In genomic region chr4:151098191-151098590, GRCh38 we compare ENCODE assay signal across 11 cellular contexts. TPM values are rescaled to one million over a fixed set of nuclear protein-coding genes. Genes with fewer than 3 reads are reported as not detected.
DNase-seq lines count a peak whose midpoint lies in the region; ATAC-seq and TF ChIP-seq lines count a peak whose summit lies in the region.
"Had no signal": no experiment of that assay in that cellular context is flagged by ENCODE, and none has a peak within 500 bp of the region (broad histone marks: within the 10 kb centered on the region; RNA-seq: fewer than 3 reads in every experiment).

No MANE protein-coding gene starts in this region.

- peaks cover 5 to 14% of the 10 kb centered on the region in 2 donors for H3K27me3 Mint-ChIP-seq in CD8-positive, alpha-beta memory T cell
- H3K27me3 Mint-ChIP-seq in T-cell: peaks cover 0 to 2% of the 10 kb centered on the region in 2 donors

- H3F3A ChIP-seq in MM.1S (ENCODE audit: insufficient read depth, low read length): 0 out of 2 replicates have a peak, but pooled peaks cover 10% of the 10 kb centered on the region

- DNase-seq in CD8-positive, alpha-beta memory T cell: no peak
- DNase-seq in GM20000 (ENCODE audit: low spot score) (peak; percentile 36), T-cell (peak in 1 of 34 experiments; percentile 10), midbrain (lab: John Stamatoyannopoulos, UW) (peak; percentile 9), NCI-H2081 treated with DMSO at 0.1 percent for 48 hours (lab: John Stamatoyannopoulos, UW) (no peak), MM.1S (no peak), mammary epithelial cell (no peak)
- DNase-seq: GM23248, kidney had no signal

- H3K4me2 ChIP-seq in MM.1S (ENCODE audit: low read depth, low read length) (no peak overlapping the region), mammary epithelial cell (ENCODE audit: insufficient read depth, low read depth, low read length) (no peak overlapping the region)

- peak overlapping the region in 6 of 7 donors; percentile 46 to 99 (median 81) for H3K4me3 Mint-ChIP-seq in CD8-positive, alpha-beta memory T cell
- peak overlapping the region; percentile 34 to 98 (median 47) for H3K4me3 Mint-ChIP-seq in T-cell

- H4K20me1 ChIP-seq in MM.1S (ENCODE audit: insufficient read depth, low read length) (peaks cover 22% of the 10 kb centered on the region; the same call in 1 of the 2 replicates), mammary epithelial cell (ENCODE audit: insufficient read depth, low read length) (peaks cover 4% of the 10 kb centered on the region)

- CTCF ChIA-PET in CD8-positive, alpha-beta memory T cell (lab: Charles Lee): no interaction called here
- CTCF ChIA-PET in T-cell (lab: Charles Lee) (interaction anchor here in 1 of 2 donors (0.6 to 1.0 kb wide), 3 partner anchors 37 to 1180 kb away, joined by 3 read pairs; no protein-coding TSS in a partner anchor), mammary epithelial cell (lab: Charles Lee; ENCODE audit: low non-redundant PET) (no interaction called here)

- H2AFZ ChIP-seq in MM.1S (ENCODE audit: low read length) (no peak overlapping the region), mammary epithelial cell (ENCODE audit: low read depth, low read length) (no peak overlapping the region)

- peaks cover 20% of the 10 kb centered on the region for H3K36me3 ChIP-seq in CD8-positive, alpha-beta memory T cell (ENCODE audit: insufficient read depth, low read length)
- H3K36me3 ChIP-seq in MM.1S (replicated peaks; ENCODE audit: insufficient read depth, low read length) (peaks cover 13% of the 10 kb centered on the region; the same call in 1 of the 2 replicates), mammary epithelial cell (ENCODE audit: insufficient read depth, low read length) (peaks cover 20% of the 10 kb centered on the region)

- peaks cover 30 to 47% (median 35%) of the 10 kb centered on the region in 3 donors for H3K4me1 Mint-ChIP-seq in CD8-positive, alpha-beta memory T cell
- H3K4me1 Mint-ChIP-seq in T-cell: peaks cover 29 to 42% (median 35%) of the 10 kb centered on the region in 3 donors

- no peak overlapping the region for H3K4me3 ChIP-seq in CD8-positive, alpha-beta memory T cell (ENCODE audit: low read length)
- H3K4me3 ChIP-seq in MM.1S (ENCODE audit: low read length) (no peak overlapping the region), mammary epithelial cell (replicated peaks in 1 of 3; ENCODE audit: insufficient read depth in 1 of 3, low read depth in 2 of 3, low read length in 3 of 3) (no peak overlapping the region)

- in situ Hi-C loops in mammary epithelial cell (cut with MboI; ENCODE audit: low sequenced_read_pairs in 2 of 2): no loop called here

- no peak overlapping the region for H3K27ac ChIP-seq in CD8-positive, alpha-beta memory T cell (ENCODE audit: low read depth, low read length)
- H3K27ac ChIP-seq in MM.1S (ENCODE audit: low read length) (no peak overlapping the region), mammary epithelial cell (ENCODE audit: insufficient read depth, low read depth, low read length) (no peak overlapping the region)

- intact Hi-C loops in mammary epithelial cell (cut with micrococcal nuclease): no loop called here

- H3K9me2 ChIP-seq in MM.1S (replicated peaks; ENCODE audit: insufficient read depth, low read length): no peaks in the 10 kb centered on the region

- no TSS peak for BruUV-seq in mammary epithelial cell (replicated peaks; lab: Mats Ljungman, UMichigan)

- peaks cover 0 to 2% (median 0%) of the 10 kb centered on the region in 5 donors for H3K9me3 Mint-ChIP-seq in CD8-positive, alpha-beta memory T cell
- no peaks in the 10 kb centered on the region for H3K9me3 Mint-ChIP-seq in T-cell

- peaks cover 38% of the 10 kb centered on the region for H3K79me2 ChIP-seq in MM.1S (ENCODE audit: low read length)
- peaks cover 38% of the 10 kb centered on the region for H3K79me2 ChIP-seq in mammary epithelial cell (ENCODE audit: insufficient read depth, low read length)

- no peaks in the 10 kb centered on the region for H3K27me3 ChIP-seq in CD8-positive, alpha-beta memory T cell (ENCODE audit: insufficient read depth, low read length, poor library complexity, severe bottlenecking)
- no peaks in the 10 kb centered on the region for H3K27me3 ChIP-seq in MM.1S (replicated peaks; ENCODE audit: insufficient read depth, low read length)
- H3K27me3 ChIP-seq in mammary epithelial cell (ENCODE audit: insufficient read depth, low read length): no peaks in the 10 kb centered on the region

- TF ChIP-seq CTCF in GM20000 (IDR thresholded peaks at IDR 0.05; ENCODE audit: extremely low read depth, missing control alignments) (no peak), MM.1S (IDR thresholded peaks at IDR 0.05; ENCODE audit: low read length) (no peak), mammary epithelial cell (conservative IDR thresholded peaks at IDR 0.05 in 1 of 2, IDR thresholded peaks at IDR 0.05 in 1 of 2; ENCODE audit: extremely low read depth in 1 of 2, insufficient read depth in 1 of 2, low read depth in 1 of 2, low read length in 2 of 2) (no peak)

- POLR2A ChIA-PET in CD8-positive, alpha-beta memory T cell (lab: Charles Lee): interaction anchor here (0.5 to 0.8 kb wide), 2 partner anchors 11 to 66 kb away, joined by 3 read pairs; no protein-coding TSS in a partner anchor
- POLR2A ChIA-PET in T-cell (lab: Charles Lee): interaction anchor here (0.9 to 2.1 kb wide), 4 partner anchors 8 to 1438 kb away, joined by 3 to 8 read pairs (median 5); partner anchors contain the start of genes FBXW7 (in 1 of the 2) and LRBA (in 1 of the 2)

- WGBS in mammary epithelial cell (ENCODE audit: low coverage, missing lambda C conversion rate): 100% methylated on average over 4 of the region's 5 CpGs

- dilution Hi-C loops in mammary epithelial cell (cut with HindIII; ENCODE audit: low sequenced_read_pairs): no loop called here

- H3K9ac ChIP-seq in MM.1S (ENCODE audit: low read length): no peak overlapping the region
- no peak overlapping the region for H3K9ac ChIP-seq in mammary epithelial cell (ENCODE audit: insufficient read depth, low read length)

- H3K27ac Mint-ChIP-seq in CD8-positive, alpha-beta memory T cell: peak overlapping the region; percentile 58 to 99 (median 95)
- H3K27ac Mint-ChIP-seq in T-cell: peak overlapping the region; percentile 66 to 98

- H3K36me3 Mint-ChIP-seq in CD8-positive, alpha-beta memory T cell: peaks cover 0 to 40% (median 7%) of the 10 kb centered on the region in 3 donors
- peaks cover 26% of the 10 kb centered on the region for H3K36me3 Mint-ChIP-seq in T-cell

- H3K4me1 ChIP-seq in CD8-positive, alpha-beta memory T cell (ENCODE audit: insufficient read depth, low read length): peaks cover 26% of the 10 kb centered on the region
- H3K4me1 ChIP-seq in MM.1S (ENCODE audit: low read length): peaks cover 6% of the 10 kb centered on the region; the same call in 1 of the 2 replicates
- peaks cover 10% of the 10 kb centered on the region for H3K4me1 ChIP-seq in mammary epithelial cell (ENCODE audit: insufficient read depth, low read length)

- ATAC-seq in T-cell (replicated peaks in 1 of 4) (no peak), GM19467 (IDR thresholded peaks at IDR 0.05; ENCODE audit: unreplicated experiment) (no peak)
- ATAC-seq: Right ventricle myocardium inferior had no signal

- H3K9me3 ChIP-seq in CD8-positive, alpha-beta memory T cell (ENCODE audit: low read length): no peaks in the 10 kb centered on the region
- H3K9me3 ChIP-seq in MM.1S (replicated peaks; ENCODE audit: insufficient read depth, low read length): no peaks in the 10 kb centered on the region
- no peaks in the 10 kb centered on the region for H3K9me3 ChIP-seq in mammary epithelial cell (replicated peaks; ENCODE audit: insufficient read depth, low read length)

RNA-seq across cellular contexts. Expression of gene RPS3A, which starts 1.2 kb away (rescaled TPM):
- 1,000 to 10,000 TPM; 2,661 to 2,678 TPM for total RNA-seq in CD8-positive, alpha-beta memory T cell
- 3,574 TPM for polyA plus RNA-seq in CD8-positive, alpha-beta memory T cell
- total RNA-seq in T-cell (1,000 to 10,000 TPM; 2,890 to 3,559 (median 3,361) TPM), mammary epithelial cell (1,000 to 10,000 TPM; 1,437 to 1,463 TPM)
- 1,779 TPM for polyA plus RNA-seq in mammary epithelial cell
- polyA minus RNA-seq in mammary epithelial cell: 497 TPM

Comparison
In these comparisons a context has a peak if more than half of its experiments do, and no peak if none do; other contexts are left out.
1. DNase-seq: peak in GM20000 (single experiment) and midbrain (single experiment); none in CD8-positive, alpha-beta memory T cell (0 of 5), NCI-H2081 treated with DMSO at 0.1 percent for 48 hours (single experiment), MM.1S (single experiment) and mammary epithelial cell (single experiment).